27 cellular contexts compared by ENCODE assay signal in genomic region chr4:183995489-183996049, GRCh38.
DNase-seq lines count a peak whose midpoint lies in the region; ATAC-seq and TF ChIP-seq lines count a peak whose summit lies in the region.
"Had no signal": no experiment of that assay in that cellular context is flagged by ENCODE, and none has a peak within 500 bp of the region (broad histone marks: within the 10 kb centered on the region; RNA-seq: fewer than 3 reads in every experiment).

No MANE protein-coding gene starts in this region.

- H3K79me2 ChIP-seq in GM23338 (replicated peaks; ENCODE audit: insufficient read depth) = peaks cover 11% of the 10 kb centered on the region

- TF ChIP-seq CTCF in GM23338 (conservative IDR thresholded peaks at IDR 0.05; ENCODE audit: low read depth in 2 of 2) = no peak
- TF ChIP-seq CTCF in NB4 (IDR thresholded peaks at IDR 0.05; ENCODE audit: low read depth, low read length) = no peak
- TF ChIP-seq CTCF in coronary artery (IDR thresholded peaks at IDR 0.05) = no peak
- TF ChIP-seq CTCF in retinal pigment epithelial cell (conservative IDR thresholded peaks at IDR 0.05; ENCODE audit: low read depth, low read length) = no peak

- H3K4me2 ChIP-seq in GM23338 = no peak overlapping the region
- H3K4me2 ChIP-seq: neural progenitor cell had no signal

- H3K4me3 ChIP-seq in GM23338 (no peak overlapping the region), NB4 (ENCODE audit: low read depth, low read length) (no peak overlapping the region), coronary artery (peak overlapping the region; percentile 60), retinal pigment epithelial cell (ENCODE audit: low read length) (peak overlapping the region; percentile 30)
- H3K4me3 ChIP-seq: body of pancreas, GM12878, heart right ventricle, K562, neural progenitor cell had no signal

- no peaks in the 10 kb centered on the region for H3K27me3 ChIP-seq in GM23338 (ENCODE audit: insufficient read depth)
- H3K27me3 ChIP-seq: body of pancreas, heart right ventricle, neural progenitor cell had no signal

- H3K27me3 Mint-ChIP-seq in GM23338 (ENCODE audit: insufficient read depth, low read depth, poor library complexity) = no peaks in the 10 kb centered on the region
- H3K27me3 Mint-ChIP-seq: CD4-positive, alpha-beta T cell had no signal

- H3K4me1 Mint-ChIP-seq in GM23338 = peaks cover 39% of the 10 kb centered on the region
- H3K4me1 Mint-ChIP-seq: stimulated activated memory B cell treated with anti-CD40 and anti-IgM and Interleukin-4, amounts not matched to agents 10 μg/mL and 1 μg/mL and 100 μg/mL, for 72 hours had no signal

- TF ChIP-seq POLR2A in NB4 (IDR thresholded peaks at IDR 0.05; ENCODE audit: extremely low read depth, insufficient read length) = no peak

- no peaks in the 10 kb centered on the region for H4K20me1 ChIP-seq in GM23338 (replicated peaks; ENCODE audit: insufficient read depth)

- H3K27ac ChIP-seq in GM23338 (ENCODE audit: low read depth) (no peak overlapping the region), coronary artery (peak overlapping the region in 1 of 2 donors; percentile 15)
- H3K27ac ChIP-seq: body of pancreas, heart right ventricle, neural progenitor cell had no signal

- H3K4me3 Mint-ChIP-seq in GM23338 = no peak overlapping the region
- H3K4me3 Mint-ChIP-seq: CD4-positive, alpha-beta T cell; neural progenitor cell; stimulated activated memory B cell treated with anti-CD40 and anti-IgM and Interleukin-4, amounts not matched to agents 10 μg/mL and 1 μg/mL and 100 μg/mL, for 72 hours had no signal

- H2AFZ ChIP-seq in GM23338 = no peak overlapping the region
- H2AFZ ChIP-seq: neural progenitor cell had no signal

- DNase-seq in GM23338 (ENCODE audit: low spot score) (peak; percentile 29), NB4 (ENCODE audit: low read depth) (peak; percentile 20), coronary artery (ENCODE audit: low spot score) (no peak), retinal pigment epithelial cell (ENCODE audit: low read depth) (peak; percentile 51), NCI-H748 (lab: John Stamatoyannopoulos, UW; ENCODE audit: unreplicated experiment) (no peak)
- DNase-seq: activated CD4-positive, alpha-beta T cell treated with anti-CD3 and anti-CD28 coated beads for 4 hours; activated T-cell treated with anti-CD3 and anti-CD28 coated beads, Interleukin-2, amount 50 U/mL, for 1 hour; body of pancreas; CD4-positive, alpha-beta T cell; GOT3; heart right ventricle; kidney glomerular epithelial cell; mammary epithelial cell; NCI-H1417 treated with DMSO at 0.1 percent for 48 hours; NCI-H2081; NCI-H226; NCI-H748 treated with DMSO at 0.1 percent for 48 hours; stimulated activated CD4-positive, alpha-beta T cell treated with anti-CD3 and anti-CD28 coated beads, Interleukin-4, amount 100 ng/mL, for 4 hours; T-helper 2 cell had no signal

- peaks cover 13% of the 10 kb centered on the region; the same call in 1 of the 2 replicates for H3K4me1 ChIP-seq in GM23338 (ENCODE audit: insufficient read depth)
- H3K4me1 ChIP-seq: body of pancreas had no signal

- H3K9me3 Mint-ChIP-seq in GM23338 = no peaks in the 10 kb centered on the region
- H3K9me3 Mint-ChIP-seq: CD4-positive, alpha-beta T cell; neural progenitor cell; stimulated activated memory B cell treated with anti-CD40 and anti-IgM and Interleukin-4, amounts not matched to agents 10 μg/mL and 1 μg/mL and 100 μg/mL, for 72 hours had no signal

- ATAC-seq in GM23338 (peak; percentile 85), GM21526 (IDR thresholded peaks at IDR 0.05; ENCODE audit: low FRiP score, unreplicated experiment) (no peak), GM19467 (IDR thresholded peaks at IDR 0.05; ENCODE audit: unreplicated experiment) (no peak)
- ATAC-seq: body of pancreas; GM12878; K562; sciatic nerve; SK-N-SH treated with all-trans-retinoic acid at 6 μM for 48 hours; stimulated activated memory B cell treated with anti-CD40 and anti-IgM and Interleukin-4, amounts not matched to agents 10 μg/mL and 1 μg/mL and 100 μg/mL, for 72 hours had no signal

- no peaks in the 10 kb centered on the region for H3K36me3 ChIP-seq in GM23338 (ENCODE audit: insufficient read depth)
- H3K36me3 ChIP-seq: heart right ventricle, neural progenitor cell had no signal

- H3K27ac Mint-ChIP-seq in GM23338 = no peak overlapping the region
- H3K27ac Mint-ChIP-seq: CD4-positive, alpha-beta T cell; stimulated activated memory B cell treated with anti-CD40 and anti-IgM and Interleukin-4, amounts not matched to agents 10 μg/mL and 1 μg/mL and 100 μg/mL, for 72 hours had no signal

- peaks cover 3% of the 10 kb centered on the region; the same call in 1 of the 3 replicates for H3K36me3 Mint-ChIP-seq in GM23338 (ENCODE audit: low read depth)
- H3K36me3 Mint-ChIP-seq: stimulated activated memory B cell treated with anti-CD40 and anti-IgM and Interleukin-4, amounts not matched to agents 10 μg/mL and 1 μg/mL and 100 μg/mL, for 72 hours had no signal

- H3F3A ChIP-seq in GM23338 (replicated peaks; ENCODE audit: low read depth) = no peaks in the 10 kb centered on the region

- H3K9me2 ChIP-seq in GM23338 (ENCODE audit: insufficient read depth) = no peaks in the 10 kb centered on the region

TF ChIP-seq in GM23338, 12 proteins besides CTCF, POLR2A, EP300 and RAD21 (continues in another document):
- TF ChIP-seq JUNB (IDR thresholded peaks at IDR 0.05; ENCODE audit: unreplicated experiment) = no peak
- no peak for TF ChIP-seq ZNF462 (CRISPR knock-in tag; IDR thresholded peaks at IDR 0.05)
- TF ChIP-seq ZNF331 (CRISPR knock-in tag; IDR thresholded peaks at IDR 0.05; ENCODE audit: low read depth) = no peak
- TF ChIP-seq STAT1 (IDR thresholded peaks at IDR 0.05; ENCODE audit: unreplicated experiment) = no peak
- TF ChIP-seq POLR2AphosphoS5 (IDR thresholded peaks at IDR 0.05; ENCODE audit: low read depth) = no peak
- TF ChIP-seq CREB1 (CRISPR knock-in tag; IDR thresholded peaks at IDR 0.05; ENCODE audit: low read depth) = no peak

Comparison
In these comparisons a context has a peak if more than half of its experiments do, and no peak if none do; other contexts are left out.
1. DNase-seq: peak in GM23338 (single experiment), NB4 (single experiment) and retinal pigment epithelial cell (single experiment); none in coronary artery (single experiment) and NCI-H748 (single experiment).
2. H3K4me3 ChIP-seq: peak in coronary artery (single experiment) and retinal pigment epithelial cell (single experiment); none in GM23338 (single experiment) and NB4 (single experiment).